ENCODE assay signal across 18 cellular contexts in the genomic region with DNA sequence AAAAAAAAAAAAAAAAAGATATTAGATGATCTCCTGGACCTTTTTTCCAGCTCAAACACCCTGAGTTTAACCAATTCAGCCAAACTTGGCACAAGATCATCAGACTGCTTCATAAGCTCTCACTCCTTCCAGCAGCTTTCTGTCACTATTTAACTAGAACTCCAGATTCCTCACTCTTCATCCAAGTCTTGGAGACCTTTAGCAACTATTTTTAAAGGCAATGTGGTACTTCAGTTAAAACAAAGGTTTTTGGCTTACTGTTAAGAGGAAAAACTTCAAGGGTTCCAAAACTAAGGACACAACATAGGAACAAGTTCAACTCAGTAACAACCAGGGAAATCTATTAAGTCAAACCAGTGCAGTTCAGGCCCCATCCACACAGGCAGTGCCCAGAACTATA. TPM values are rescaled to one million over a fixed set of nuclear protein-coding genes. Genes with fewer than 3 reads are reported as not detected.
"Had no signal": no experiment of that assay in that cellular context is flagged by ENCODE, and none has a peak within 500 bp of the region (broad histone marks: within the 10 kb centered on the region; RNA-seq: fewer than 3 reads in every experiment).

No MANE protein-coding gene starts in this region.

- H3K4me1 ChIP-seq: adrenal gland, lower lobe of right lung, pancreas had no signal

- H3K9me3 Mint-ChIP-seq: WTC11 had no signal

- H3K36me3 Mint-ChIP-seq: activated naive CD4-positive, alpha-beta T cell treated with anti-CD3 and anti-CD28 coated beads, Interleukin-2, amount 50 U/mL, for 72 hours; naive B cell; stimulated activated naive B cell treated with anti-CD40 and anti-IgM and Interleukin-4, amounts not matched to agents 10 μg/mL and 1 μg/mL and 100 μg/mL, for 72 hours had no signal

- H3K9me3 ChIP-seq: adrenal gland, lower lobe of right lung, pancreas, SK-N-SH, tibial artery had no signal

- H3K27me3 ChIP-seq: pancreas, tibial artery had no signal

- H3K4me3 ChIP-seq: adrenal gland, dorsolateral prefrontal cortex, lower lobe of right lung, pancreas, tibial artery had no signal

- H3K27me3 Mint-ChIP-seq: naive B cell; stimulated activated naive B cell treated with anti-CD40 and anti-IgM and Interleukin-4, amounts not matched to agents 10 μg/mL and 1 μg/mL and 100 μg/mL, for 72 hours had no signal

- H3K27ac ChIP-seq: adrenal gland, lower lobe of right lung, pancreas, tibial artery had no signal

- H3K27ac Mint-ChIP-seq: activated CD4-positive, alpha-beta T cell treated with anti-CD3 and anti-CD28 coated beads for 36 hours; activated naive CD4-positive, alpha-beta T cell treated with anti-CD3 and anti-CD28 coated beads, Interleukin-2, amount 50 U/mL, for 72 hours; naive B cell; stimulated activated naive B cell treated with anti-CD40 and anti-IgM and Interleukin-4, amounts not matched to agents 10 μg/mL and 1 μg/mL and 100 μg/mL, for 72 hours had no signal

- H3K36me3 ChIP-seq: adrenal gland, lower lobe of right lung, pancreas, tibial artery had no signal

- DNase-seq: activated CD4-positive, alpha-beta T cell treated with anti-CD3 and anti-CD28 coated beads for 36 hours; activated CD4-positive, alpha-beta T cell treated with anti-CD3 and anti-CD28 coated beads, Interleukin-2, amount 50 U/mL, for 48 hours; activated gamma-delta T cell treated with Interleukin-2 at 50 U/mL for 16 hours; adrenal gland; dorsolateral prefrontal cortex; erythroblast; foreskin melanocyte; left colon; lower lobe of right lung; naive B cell; pancreas; retina; SK-N-SH; stimulated activated naive B cell treated with anti-CD40 and anti-IgM and Interleukin-4, amounts not matched to agents 10 μg/mL and 1 μg/mL and 100 μg/mL, for 72 hours; tibial artery had no signal

- H3K4me3 Mint-ChIP-seq: activated CD4-positive, alpha-beta T cell treated with anti-CD3 and anti-CD28 coated beads for 36 hours; naive B cell; stimulated activated naive B cell treated with anti-CD40 and anti-IgM and Interleukin-4, amounts not matched to agents 10 μg/mL and 1 μg/mL and 100 μg/mL, for 72 hours; WTC11 had no signal

- H3K4me1 Mint-ChIP-seq: activated CD4-positive, alpha-beta T cell treated with anti-CD3 and anti-CD28 coated beads for 36 hours; naive B cell; stimulated activated naive B cell treated with anti-CD40 and anti-IgM and Interleukin-4, amounts not matched to agents 10 μg/mL and 1 μg/mL and 100 μg/mL, for 72 hours had no signal

- ATAC-seq: activated CD4-positive, alpha-beta T cell treated with anti-CD3 and anti-CD28 coated beads for 36 hours; activated naive CD4-positive, alpha-beta T cell treated with anti-CD3 and anti-CD28 coated beads, Interleukin-2, amount 50 U/mL, for 72 hours; left colon; lower lobe of right lung; pancreas; stimulated activated naive B cell treated with anti-CD40 and anti-IgM and Interleukin-4, amounts not matched to agents 10 μg/mL and 1 μg/mL and 100 μg/mL, for 72 hours; WTC11 had no signal

RNA-seq across cellular contexts. Expression of a gene that starts 23.2 kb away (rescaled TPM):
- total RNA-seq: activated CD4-positive, alpha-beta T cell treated with anti-CD3 and anti-CD28 coated beads for 36 hours; activated naive CD4-positive, alpha-beta T cell treated with anti-CD3 and anti-CD28 coated beads, Interleukin-2, amount 50 U/mL, for 72 hours; mononuclear cell had no signal
